In genomic region chr4:4460759-4461158, GRCh38 we compare ENCODE assay signal across 28 cellular contexts.
A peak's percentile ranks its signal among the peaks of the same experiment; 100 is the strongest.
DNase-seq lines count a peak whose midpoint lies in the region; ATAC-seq and TF ChIP-seq lines count a peak whose summit lies in the region.
"Had no signal": no experiment of that assay in that cellular context is flagged by ENCODE, and none has a peak within 500 bp of the region (broad histone marks: within the 10 kb centered on the region; RNA-seq: fewer than 3 reads in every experiment).

No MANE protein-coding gene starts in this region.

- no peak overlapping the region for H3K4me3 ChIP-seq in HAP-1
- H3K4me3 ChIP-seq in lower lobe of right lung = no peak overlapping the region
- H3K4me3 ChIP-seq: GM23248, testis had no signal

- peak overlapping the region; percentile 77 to 83 for H3K27ac Mint-ChIP-seq in effector memory CD8-positive, alpha-beta T cell
- H3K27ac Mint-ChIP-seq: stimulated activated naive B cell treated with anti-CD40 and anti-IgM and Interleukin-4, amounts not matched to agents 10 μg/mL and 1 μg/mL and 100 μg/mL, for 72 hours; WTC11 had no signal

- intact Hi-C loops in lower lobe of right lung (cut with DNase I) = no loop called here

- H3K4me1 ChIP-seq in HAP-1 (peaks cover 50% of the 10 kb centered on the region), lower lobe of right lung (no peaks in the 10 kb centered on the region)
- H3K4me1 ChIP-seq: testis had no signal

- DNase-seq in activated CD4-positive, alpha-beta T cell treated with anti-CD3 and anti-CD28 coated beads for 4 hours = peak; percentile 8 to 10
- no peak for DNase-seq in activated CD4-positive, alpha-beta T cell treated with anti-CD3 and anti-CD28 coated beads for 1 hour
- peak; percentile 29 for DNase-seq in stimulated activated CD4-positive, alpha-beta T cell treated with anti-CD3 and anti-CD28 coated beads, Interleukin-15, amount 100 ng/mL, for 24 hours
- no peak for DNase-seq in stimulated activated CD4-positive, alpha-beta T cell treated with anti-CD3 and anti-CD28 coated beads, Interleukin-4, amount 100 ng/mL, for 1 hour
- no peak for DNase-seq in effector memory CD8-positive, alpha-beta T cell
- no peak for DNase-seq in HAP-1 (ENCODE audit: low spot score in 2 of 2)
- DNase-seq in NCI-H2196 treated with DMSO at 0.1 percent for 48 hours (lab: John Stamatoyannopoulos, UW; ENCODE audit: unreplicated experiment) = no peak
- no peak for DNase-seq in lower lobe of right lung
- DNase-seq: activated gamma-delta T cell treated with Interleukin-2 at 50 U/mL for 16 hours; anterior cingulate cortex; effector CD4-positive, alpha-beta T cell; GM23248; kidney; midbrain; MM.1S; naive thymus-derived CD4-positive, alpha-beta T cell; NCI-H2029; NCI-H2227 treated with DMSO at 0.1 percent for 48 hours; NCI-H526 treated with DMSO at 0.1 percent for 48 hours; occipital lobe; SIG-M5; stimulated activated naive B cell treated with anti-CD40 and anti-IgM and Interleukin-4, amounts not matched to agents 10 μg/mL and 1 μg/mL and 100 μg/mL, for 72 hours; T1000; testis had no signal

- H3K9me3 Mint-ChIP-seq in effector memory CD8-positive, alpha-beta T cell = no peaks in the 10 kb centered on the region

- no peaks in the 10 kb centered on the region for H3K9me3 ChIP-seq in HAP-1
- H3K9me3 ChIP-seq in lower lobe of right lung = no peaks in the 10 kb centered on the region
- H3K9me3 ChIP-seq: testis had no signal

- no peaks in the 10 kb centered on the region for H3K27me3 Mint-ChIP-seq in effector memory CD8-positive, alpha-beta T cell
- H3K27me3 Mint-ChIP-seq: naive thymus-derived CD4-positive, alpha-beta T cell; stimulated activated naive B cell treated with anti-CD40 and anti-IgM and Interleukin-4, amounts not matched to agents 10 μg/mL and 1 μg/mL and 100 μg/mL, for 72 hours had no signal

- TF ChIP-seq CTCF in lower lobe of right lung (IDR thresholded peaks at IDR 0.05) = no peak

- H3K27ac ChIP-seq in lower lobe of right lung = no peak overlapping the region
- H3K27ac ChIP-seq: GM23248, HL-60, KMS-11, testis had no signal

- peaks cover 22 to 23% of the 10 kb centered on the region in 2 donors for H3K4me1 Mint-ChIP-seq in effector memory CD8-positive, alpha-beta T cell (ENCODE audit: low read depth in 2 of 2)

- peaks cover 16% of the 10 kb centered on the region for H3K36me3 ChIP-seq in HAP-1 (replicated peaks)
- H3K36me3 ChIP-seq in lower lobe of right lung = peaks cover 58% of the 10 kb centered on the region

- ATAC-seq in effector memory CD8-positive, alpha-beta T cell (replicated peaks) = no peak
- ATAC-seq in lower lobe of right lung = no peak
- ATAC-seq: naive thymus-derived CD4-positive, alpha-beta T cell; Panc1; stimulated activated naive B cell treated with anti-CD40 and anti-IgM and Interleukin-4, amounts not matched to agents 10 μg/mL and 1 μg/mL and 100 μg/mL, for 72 hours; WTC11 had no signal

- peaks cover 5% of the 10 kb centered on the region for H3K36me3 Mint-ChIP-seq in effector memory CD8-positive, alpha-beta T cell (ENCODE audit: insufficient read depth)

- no peak overlapping the region for H3K4me3 Mint-ChIP-seq in effector memory CD8-positive, alpha-beta T cell
- H3K4me3 Mint-ChIP-seq: stimulated activated naive B cell treated with anti-CD40 and anti-IgM and Interleukin-4, amounts not matched to agents 10 μg/mL and 1 μg/mL and 100 μg/mL, for 72 hours; WTC11 had no signal

- in situ Hi-C loops in HAP-1 (cut with MboI; ENCODE audit: low sequenced_read_pairs) = no loop called here

- H3K27me3 ChIP-seq in HAP-1 (ENCODE audit: low read depth) (no peaks in the 10 kb centered on the region), lower lobe of right lung (ENCODE audit: low read depth) (no peaks in the 10 kb centered on the region)
- H3K27me3 ChIP-seq: testis had no signal

Comparison
In these comparisons a context has a peak if more than half of its experiments do, and no peak if none do; other contexts are left out.
1. DNase-seq: peak in activated CD4-positive, alpha-beta T cell treated with anti-CD3 and anti-CD28 coated beads for 4 hours (2 of 2) and stimulated activated CD4-positive, alpha-beta T cell treated with anti-CD3 and anti-CD28 coated beads, Interleukin-15, amount 100 ng/mL, for 24 hours (single experiment); none in activated CD4-positive, alpha-beta T cell treated with anti-CD3 and anti-CD28 coated beads for 1 hour (single experiment), stimulated activated CD4-positive, alpha-beta T cell treated with anti-CD3 and anti-CD28 coated beads, Interleukin-4, amount 100 ng/mL, for 1 hour (single experiment), effector memory CD8-positive, alpha-beta T cell (0 of 3), HAP-1 (0 of 2), NCI-H2196 treated with DMSO at 0.1 percent for 48 hours (single experiment) and lower lobe of right lung (single experiment).